ENCODE assay signal across 10 cellular contexts in the genomic region with DNA sequence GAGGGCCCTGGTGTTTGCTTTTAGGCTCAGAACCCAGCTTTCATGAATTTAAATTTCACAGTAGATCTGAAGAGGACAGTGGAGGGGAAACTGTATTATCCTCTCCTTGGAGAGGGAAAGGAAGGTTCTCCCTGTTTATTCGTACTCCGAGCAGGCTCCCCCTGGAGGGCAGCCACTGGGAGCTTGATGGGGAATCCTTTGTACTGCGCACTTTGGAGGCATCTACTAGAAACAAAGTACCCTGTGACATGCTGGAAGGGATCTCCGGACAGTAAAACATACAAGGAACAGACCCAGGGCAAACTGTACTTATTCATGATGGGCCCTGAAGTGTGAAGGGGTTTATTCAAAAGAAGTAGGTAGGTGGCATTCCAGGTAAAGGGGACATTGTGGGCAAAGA. TPM values are rescaled to one million over a fixed set of nuclear protein-coding genes. Genes with fewer than 3 reads are reported as not detected.
DNase-seq lines count a peak whose midpoint lies in the region; ATAC-seq and TF ChIP-seq lines count a peak whose summit lies in the region.
"Had no signal": no experiment of that assay in that cellular context is flagged by ENCODE, and none has a peak within 500 bp of the region (broad histone marks: within the 10 kb centered on the region; RNA-seq: fewer than 3 reads in every experiment).

No MANE protein-coding gene starts in this region.

- H3K4me1 Mint-ChIP-seq in T-helper 17 cell, result peaks cover 3% of the 10 kb centered on the region

- H3K9me3 ChIP-seq in NT2/D1 (ENCODE audit: insufficient read depth, low read length), result no peaks in the 10 kb centered on the region
- H3K9me3 ChIP-seq in MG63, result no peaks in the 10 kb centered on the region
- H3K9me3 ChIP-seq in T-helper 17 cell (ENCODE audit: control insufficient read depth, low read length, poor library complexity, severe bottlenecking), result no peaks in the 10 kb centered on the region
- H3K9me3 ChIP-seq: Peyer's patch had no signal

- H3K27ac ChIP-seq in C4-2B, result no peak overlapping the region
- H3K27ac ChIP-seq: Peyer's patch had no signal

- H3K4me3 ChIP-seq in NT2/D1 (ENCODE audit: insufficient read length, low read depth) (no peak overlapping the region), MG63 (no peak overlapping the region)
- H3K4me3 ChIP-seq: Peyer's patch had no signal

- no peak overlapping the region for H3K27ac Mint-ChIP-seq in T-helper 17 cell

- H3K36me3 ChIP-seq in NT2/D1 (ENCODE audit: insufficient read depth, insufficient read length, low read length) (no peaks in the 10 kb centered on the region), MG63 (peaks cover 73% of the 10 kb centered on the region)
- H3K36me3 ChIP-seq: Peyer's patch had no signal

- peaks cover 16% of the 10 kb centered on the region for H3K27me3 Mint-ChIP-seq in T-helper 17 cell

- H3K36me3 Mint-ChIP-seq in T-helper 17 cell (ENCODE audit: low read depth), result peaks cover 4% of the 10 kb centered on the region

- no peaks in the 10 kb centered on the region for H3K4me1 ChIP-seq in NT2/D1 (ENCODE audit: insufficient read depth, insufficient read length)
- H3K4me1 ChIP-seq: Peyer's patch had no signal

- H3K4me3 Mint-ChIP-seq in T-helper 17 cell, result no peak overlapping the region

- peak; percentile 20 for DNase-seq in NT2/D1 (ENCODE audit: low read depth, low spot score)
- peak; percentile 19 for DNase-seq in fibroblast of peridontal ligament (ENCODE audit: extremely low read depth)
- DNase-seq in occipital lobe (lab: John Stamatoyannopoulos, UW), result peak; percentile 31
- DNase-seq in hepatic stellate cell (ENCODE audit: low spot score), result no peak
- no peak for DNase-seq in MG63
- no peak for DNase-seq in T-helper 17 cell
- no peak for DNase-seq in GM20000 (ENCODE audit: low spot score)
- DNase-seq: KBM-7, Peyer's patch had no signal

- H3K27me3 ChIP-seq in NT2/D1 (ENCODE audit: insufficient read depth, insufficient read length) (no peaks in the 10 kb centered on the region), MG63 (no peaks in the 10 kb centered on the region)
- H3K27me3 ChIP-seq: Peyer's patch had no signal

- ATAC-seq in T-helper 17 cell, result no peak

- no peak overlapping the region for H3K9ac ChIP-seq in NT2/D1 (ENCODE audit: insufficient read length, low read depth)

- peak; percentile 23 for TF ChIP-seq CTCF in C4-2B (conservative IDR thresholded peaks at IDR 0.05)
- TF ChIP-seq CTCF in GM20000 (IDR thresholded peaks at IDR 0.05; ENCODE audit: extremely low read depth, missing control alignments), result no peak

RNA-seq across cellular contexts. Expression of a gene that starts 27.2 kb away (rescaled TPM):
- total RNA-seq in occipital lobe (17.6 TPM), T-helper 17 cell (1 to 10 TPM in 1 of 2 donors, under 1 TPM in 1; 0.96 to 1.3 TPM)
- 3.7 and 5.0 TPM in 2 replicates for total RNA-seq in MG63 (2014; rRNA removed; shearing (Covaris generic); ENCODE audit: low replicate concordance)

Comparison
In these comparisons a context has a peak if more than half of its experiments do, and no peak if none do; other contexts are left out.
1. DNase-seq: peak in NT2/D1 (single experiment), fibroblast of peridontal ligament (single experiment) and occipital lobe (single experiment); none in hepatic stellate cell (single experiment), MG63 (single experiment), T-helper 17 cell (0 of 3) and GM20000 (single experiment).